Comparison of ENCODE assay signal across 14 cellular contexts in genomic region chr9:91807640-91808246, GRCh38.
"Had no signal": no experiment of that assay in that cellular context is flagged by ENCODE, and none has a peak within 500 bp of the region (broad histone marks: within the 10 kb centered on the region; RNA-seq: fewer than 3 reads in every experiment).

No MANE protein-coding gene starts in this region.

- H3K9me3 ChIP-seq: lower lobe of right lung, psoas muscle, suprapubic skin, upper lobe of right lung had no signal

- H3K27ac Mint-ChIP-seq: activated naive CD4-positive, alpha-beta T cell treated with anti-CD3 and anti-CD28 coated beads for 36 hours; effector memory CD8-positive, alpha-beta T cell; nephron had no signal

- H3K36me3 ChIP-seq: lower lobe of right lung, suprapubic skin, upper lobe of right lung had no signal

- H3K27ac ChIP-seq: lower lobe of right lung, psoas muscle, suprapubic skin, upper lobe of right lung had no signal

- ATAC-seq: effector memory CD8-positive, alpha-beta T cell; lower lobe of right lung; psoas muscle; upper lobe of right lung had no signal

- H3K4me1 ChIP-seq: lower lobe of right lung, psoas muscle had no signal

- H3K4me3 ChIP-seq: lower lobe of right lung, psoas muscle, suprapubic skin, upper lobe of right lung had no signal

- H3K27me3 ChIP-seq: suprapubic skin, upper lobe of right lung had no signal

- DNase-seq: activated CD4-positive, alpha-beta T cell treated with anti-CD3 and anti-CD28 coated beads, Interleukin-2, amount 50 U/mL, for 48 hours; activated CD4-positive, CD25-positive, alpha-beta regulatory T cell treated with anti-CD3 and anti-CD28 coated beads, Interleukin-2, amount 50 U/mL, for 72 hours; activated naive CD4-positive, alpha-beta T cell treated with anti-CD3 and anti-CD28 coated beads for 36 hours; cortex of kidney; effector memory CD8-positive, alpha-beta T cell; erythroblast; glutamatergic neuron; lower lobe of right lung; stimulated activated CD4-positive, alpha-beta T cell treated with anti-CD3 and anti-CD28 coated beads, Interleukin-2, amount 100 ng/mL, for 48 hours; stimulated activated naive CD4-positive, alpha-beta T cell treated with Interleukin-2 at 50 U/mL for 16 hours; upper lobe of right lung had no signal

- H3K9me3 Mint-ChIP-seq: activated naive CD4-positive, alpha-beta T cell treated with anti-CD3 and anti-CD28 coated beads for 36 hours; effector memory CD8-positive, alpha-beta T cell; nephron had no signal

- H3K4me3 Mint-ChIP-seq: activated naive CD4-positive, alpha-beta T cell treated with anti-CD3 and anti-CD28 coated beads for 36 hours; effector memory CD8-positive, alpha-beta T cell; nephron had no signal
